7 cellular contexts compared by ENCODE assay signal in genomic region chr2:151827564-151828142, GRCh38. TPM values are rescaled to one million over a fixed set of nuclear protein-coding genes. Genes with fewer than 3 reads are reported as not detected.
DNase-seq lines count a peak whose midpoint lies in the region; ATAC-seq and TF ChIP-seq lines count a peak whose summit lies in the region.

No MANE protein-coding gene starts in this region.

- peak overlapping the region; percentile 95 for H2BK5ac ChIP-seq in neuronal stem cell (ENCODE audit: low read length)

- peak overlapping the region; percentile 84 for H2AFZ ChIP-seq in neuronal stem cell (ENCODE audit: low read length)

- peak overlapping the region; percentile 99 for H3K23ac ChIP-seq in neuronal stem cell (ENCODE audit: low read depth, low read length, poor library complexity)

- peak overlapping the region; percentile 78 for H3K4me2 ChIP-seq in neuronal stem cell (ENCODE audit: insufficient read depth, low read length, poor library complexity, severe bottlenecking)

- H3K27ac ChIP-seq in KOPT-K1 (ENCODE audit: low read depth, low read length, poor library complexity, severe bottlenecking) (peak overlapping the region; percentile 80), foreskin keratinocyte (peak overlapping the region; percentile 66), neuronal stem cell (replicated peaks; ENCODE audit: low read length) (no peak overlapping the region)

- H2AK5ac ChIP-seq in neuronal stem cell (ENCODE audit: low read depth, low read length), result peak overlapping the region; percentile 77

- peak; percentile 49 to 54 for DNase-seq in activated T-cell treated with anti-CD3 and anti-CD28 coated beads, Interleukin-2, amount 50 U/mL, for 48 hours
- DNase-seq in foreskin keratinocyte, result peak in 1 of 2 donors; percentile 21
- peak; percentile 14 for DNase-seq in neuronal stem cell (ENCODE audit: low spot score)
- DNase-seq in NOMO-1 treated with dmso at 0.1 percent for 144 hours (lab: John Stamatoyannopoulos, UW; ENCODE audit: unreplicated experiment), result no peak

- H3K4me1 ChIP-seq in foreskin keratinocyte, result peaks cover 20% of the 10 kb centered on the region
- peaks cover 8 to 9% of the 10 kb centered on the region in 2 donors for H3K4me1 ChIP-seq in neuronal stem cell (ENCODE audit: control insufficient read depth in 2 of 2, insufficient read depth in 1 of 2, low read depth in 1 of 2, low read length in 2 of 2)

- no peak overlapping the region for H3K4ac ChIP-seq in neuronal stem cell (ENCODE audit: low read length)

- H4K91ac ChIP-seq in neuronal stem cell (ENCODE audit: low read depth, low read length, poor library complexity), result no peak overlapping the region

- H3K9ac ChIP-seq in neuronal stem cell (ENCODE audit: low read depth, low read length, poor library complexity), result peak overlapping the region; percentile 98

- peaks cover 3% of the 10 kb centered on the region for H3K79me1 ChIP-seq in neuronal stem cell (ENCODE audit: low read depth, low read length)

- ATAC-seq in GM21723 (IDR thresholded peaks at IDR 0.05; ENCODE audit: unreplicated experiment), result peak; percentile 39
- ATAC-seq in foreskin keratinocyte, result peak; percentile 31

- H2BK12ac ChIP-seq in neuronal stem cell (ENCODE audit: low read length), result no peak overlapping the region

- no CpG with 5 or more reads among the region's 38 CpGs for WGBS in neuronal stem cell (ENCODE audit: extremely low coverage in 2 of 2, insufficient read length in 2 of 2, insufficient replicate concordance in 1 of 2), 2 donors

- no peak overlapping the region for H2BK15ac ChIP-seq in neuronal stem cell (ENCODE audit: low read length)

- H4K8ac ChIP-seq in neuronal stem cell (ENCODE audit: low read depth, low read length), result no peak overlapping the region

- H3K27me3 ChIP-seq in foreskin keratinocyte (no peaks in the 10 kb centered on the region), neuronal stem cell (ENCODE audit: control insufficient read depth in 3 of 3, insufficient read depth in 3 of 3, low read depth in 1 of 3, low read length in 3 of 3) (no peaks in the 10 kb centered on the region)

- H2BK120ac ChIP-seq in neuronal stem cell (ENCODE audit: low read depth, low read length), result peak overlapping the region; percentile 77

- peak overlapping the region; percentile 92 for H3K14ac ChIP-seq in neuronal stem cell (ENCODE audit: low read length)

- no peak for TF ChIP-seq CTCF in GM12875 (IDR thresholded peaks at IDR 0.05; ENCODE audit: borderline replicate concordance, insufficient read depth, low read depth, low read length)
- TF ChIP-seq CTCF in foreskin keratinocyte (conservative IDR thresholded peaks at IDR 0.05), result no peak

- H3K36me3 ChIP-seq in KOPT-K1 (ENCODE audit: insufficient read depth, low read length) (no peaks in the 10 kb centered on the region), neuronal stem cell (replicated peaks in 1 of 2; ENCODE audit: control insufficient read depth in 2 of 2, insufficient read depth in 2 of 2, low read length in 2 of 2) (peaks cover 0 to 9% of the 10 kb centered on the region in 2 donors)

- H3K9me3 ChIP-seq in KOPT-K1 (ENCODE audit: insufficient read depth, low read length, poor library complexity, severe bottlenecking) (no peaks in the 10 kb centered on the region), neuronal stem cell (replicated peaks in 1 of 2; ENCODE audit: control insufficient read depth in 2 of 2, insufficient read depth in 1 of 2, low read depth in 1 of 2, low read length in 2 of 2) (no peaks in the 10 kb centered on the region)

- H3K4me3 ChIP-seq in GM12875 (ENCODE audit: low read depth, low read length) (peak overlapping the region; percentile 75), neuronal stem cell (ENCODE audit: low read length in 2 of 2) (peak overlapping the region; percentile 92 to 98)

- peak overlapping the region; percentile 99 for H3K18ac ChIP-seq in neuronal stem cell (ENCODE audit: low read length)

RNA-seq across cellular contexts. Expression of gene ARL5A, which starts 0.6 kb away (rescaled TPM):
- 38.5 and 40.2 TPM in 2 replicates for total RNA-seq in foreskin keratinocyte
- polyA plus RNA-seq in foreskin keratinocyte, result 6.3 and 8.4 TPM in 2 replicates
- polyA plus RNA-seq in neuronal stem cell (2013, experiment 1 of 2), result 50.0 TPM
- polyA plus RNA-seq in neuronal stem cell (2013, experiment 2 of 2), result 49.6 TPM
